In genomic region chr17:81241648-81242420, GRCh38 we compare ENCODE assay signal across 8 cellular contexts. TPM values are rescaled to one million over a fixed set of nuclear protein-coding genes. Genes with fewer than 3 reads are reported as not detected.
A peak's percentile ranks its signal among the peaks of the same experiment; 100 is the strongest.
DNase-seq lines count a peak whose midpoint lies in the region; ATAC-seq and TF ChIP-seq lines count a peak whose summit lies in the region.

No MANE protein-coding gene starts in this region.

- H3K9me2 ChIP-seq in DOHH2 (replicated peaks; ENCODE audit: control insufficient read depth, low read length) = no peaks in the 10 kb centered on the region

- H3K27ac ChIP-seq in DOHH2 (ENCODE audit: low read depth, low read length) = no peak overlapping the region
- H3K27ac ChIP-seq in breast epithelium = no peak overlapping the region

- H3K27me3 ChIP-seq in DOHH2 (ENCODE audit: control insufficient read depth, low read length) = no peaks in the 10 kb centered on the region
- H3K27me3 ChIP-seq in breast epithelium = no peaks in the 10 kb centered on the region

- TF ChIP-seq POLR2A in breast epithelium (IDR thresholded peaks at IDR 0.05) = no peak

- H4K20me1 ChIP-seq in DOHH2 (ENCODE audit: control insufficient read depth, insufficient read depth, low read depth, low read length) = peaks cover 11% of the 10 kb centered on the region; the same call in 1 of the 2 replicates

- H3K36me3 ChIP-seq in DOHH2 (ENCODE audit: control insufficient read depth, low read length) = peaks cover 45% of the 10 kb centered on the region
- H3K36me3 ChIP-seq in breast epithelium = no peaks in the 10 kb centered on the region

- H3K4me3 Mint-ChIP-seq in IgD-negative memory B cell (peak overlapping the region in 2 of 4 donors; percentile 27 to 96), memory B cell (peak overlapping the region; percentile 3)

- no peaks in the 10 kb centered on the region for H3K9me3 Mint-ChIP-seq in IgD-negative memory B cell
- H3K9me3 Mint-ChIP-seq in memory B cell = no peaks in the 10 kb centered on the region

- peaks cover 7% of the 10 kb centered on the region; the same call in 1 of the 2 replicates for H3F3A ChIP-seq in DOHH2 (ENCODE audit: control insufficient read depth, insufficient read depth)

- H3K27ac Mint-ChIP-seq in IgD-negative memory B cell = peak overlapping the region in 2 of 3 donors; percentile 62 to 86
- H3K27ac Mint-ChIP-seq in memory B cell = no peak overlapping the region

- intact Hi-C loops in breast epithelium (cut with DNase I; ENCODE audit: low total_unique reads) = no loop called here

- H3K4me2 ChIP-seq in DOHH2 (ENCODE audit: low read length) = peak overlapping the region; percentile 99

- ATAC-seq in memory B cell (ENCODE audit: low read depth) (no peak), HG03521 (IDR thresholded peaks at IDR 0.05; ENCODE audit: unreplicated experiment) (no peak), GM19351 (IDR thresholded peaks at IDR 0.05; ENCODE audit: unreplicated experiment) (no peak)

- peak; percentile 87 for TF ChIP-seq CTCF in DOHH2 (IDR thresholded peaks at IDR 0.05; ENCODE audit: low read depth, low read length, poor library complexity, severe bottlenecking)
- TF ChIP-seq CTCF in WI38 (IDR thresholded peaks at IDR 0.05; ENCODE audit: low read depth, low read length) = peak; percentile 73
- TF ChIP-seq CTCF in breast epithelium (IDR thresholded peaks at IDR 0.05) = peak; percentile 54 to 69 (median 59)

- peaks cover 50% of the 10 kb centered on the region for H3K79me2 ChIP-seq in DOHH2 (ENCODE audit: control insufficient read depth, low read length)

- DNase-seq in breast epithelium (ENCODE audit: low spot score in 2 of 2) (peak in 1 of 2 donors; percentile 55), memory B cell (ENCODE audit: low spot score in 2 of 2) (peak; percentile 76 to 85)
- peak; percentile 29 to 44 for DNase-seq in stimulated activated CD8-positive, alpha-beta memory T cell treated with anti-CD3 and anti-CD28 coated beads, Interleukin-7, amount 100 ng/mL, for 4 hours (ENCODE audit: low read depth in 2 of 2)

- H3K4me1 Mint-ChIP-seq in IgD-negative memory B cell = peaks cover 24 to 33% (median 25%) of the 10 kb centered on the region in 3 donors
- peaks cover 24% of the 10 kb centered on the region for H3K4me1 Mint-ChIP-seq in memory B cell

- H3K4me1 ChIP-seq in DOHH2 (ENCODE audit: control insufficient read depth, low read length) = peaks cover 52% of the 10 kb centered on the region
- H3K4me1 ChIP-seq in breast epithelium = peaks cover 0 to 13% of the 10 kb centered on the region in 2 donors

- no peaks in the 10 kb centered on the region for H3K9me3 ChIP-seq in DOHH2 (ENCODE audit: control insufficient read depth, insufficient read depth, low read length)
- no peaks in the 10 kb centered on the region for H3K9me3 ChIP-seq in breast epithelium

- no peaks in the 10 kb centered on the region for H3K36me3 Mint-ChIP-seq in IgD-negative memory B cell
- no peaks in the 10 kb centered on the region for H3K36me3 Mint-ChIP-seq in memory B cell

- H3K4me3 ChIP-seq in DOHH2 (ENCODE audit: low read length) = peak overlapping the region; percentile 95; the same call in 1 of the 2 replicates
- no peak overlapping the region for H3K4me3 ChIP-seq in WI38 (ENCODE audit: low read depth, low read length)
- H3K4me3 ChIP-seq in breast epithelium = no peak overlapping the region

- H3K27me3 Mint-ChIP-seq in IgD-negative memory B cell (no peaks in the 10 kb centered on the region), memory B cell (no peaks in the 10 kb centered on the region)

RNA-seq across cellular contexts. Expression of gene NDUFAF8, which starts 2.7 kb away (rescaled TPM):
- polyA plus RNA-seq in IgD-negative memory B cell = 91.8 TPM
- total RNA-seq in breast epithelium = 10 to 100 TPM; 34.2 to 39.7 (median 35.2) TPM

RNA-seq across cellular contexts. Expression of gene TEPSIN, which starts 3.0 kb away (rescaled TPM):
- 15.3 TPM for polyA plus RNA-seq in IgD-negative memory B cell
- total RNA-seq in breast epithelium = 10 to 100 TPM; 33.9 to 54.3 (median 36.4) TPM

RNA-seq across cellular contexts. Expression of gene CEP131, which starts 19.1 kb away (rescaled TPM):
- 10.8 TPM for polyA plus RNA-seq in IgD-negative memory B cell
- 10 to 100 TPM in 1 of 3 donors, 1 to 10 TPM in 2; 6.9 to 12.8 (median 9.7) TPM for total RNA-seq in breast epithelium

RNA-seq across cellular contexts. Expression of gene SLC38A10, which starts 53.3 kb away (rescaled TPM):
- 84.5 TPM for polyA plus RNA-seq in IgD-negative memory B cell
- total RNA-seq in breast epithelium = 100 to 1,000 TPM in 1 of 3 donors, 10 to 100 TPM in 2; 52.4 to 104 (median 85.2) TPM
